In genomic region chr2:160425394-160425793, GRCh38 we compare ENCODE assay signal across 14 cellular contexts.
DNase-seq lines count a peak whose midpoint lies in the region; ATAC-seq and TF ChIP-seq lines count a peak whose summit lies in the region.
"Had no signal": no experiment of that assay in that cellular context is flagged by ENCODE, and none has a peak within 500 bp of the region (broad histone marks: within the 10 kb centered on the region; RNA-seq: fewer than 3 reads in every experiment).

No MANE protein-coding gene starts in this region.

- peaks cover 13% of the 10 kb centered on the region for H3K9me3 Mint-ChIP-seq in T-helper 2 cell treated with Interferon-gamma antibody and Interleukin-4, amounts not matched to agents 5 μg/mL and 100 μg/mL, for 36 hours

- no peaks in the 10 kb centered on the region for H3K27me3 Mint-ChIP-seq in T-helper 2 cell treated with Interferon-gamma antibody and Interleukin-4, amounts not matched to agents 5 μg/mL and 100 μg/mL, for 36 hours (ENCODE audit: low read depth)

- ATAC-seq in gastroesophageal sphincter (no peak), psoas muscle (peak; percentile 52 to 69 (median 61)), HG02642 (IDR thresholded peaks at IDR 0.05; ENCODE audit: poor library complexity, unreplicated experiment) (no peak)

- peaks cover 4 to 67% (median 12%) of the 10 kb centered on the region in 3 donors for H3K4me1 ChIP-seq in gastroesophageal sphincter
- peaks cover 38% of the 10 kb centered on the region for H3K4me1 ChIP-seq in psoas muscle
- H3K4me1 ChIP-seq: Caco-2 had no signal

- no peak overlapping the region for H3K27ac Mint-ChIP-seq in T-helper 2 cell treated with Interferon-gamma antibody and Interleukin-4, amounts not matched to agents 5 μg/mL and 100 μg/mL, for 36 hours
- H3K27ac Mint-ChIP-seq: nephron progenitor cell had no signal

- H3K9me3 ChIP-seq in MG63 (no peaks in the 10 kb centered on the region), gastroesophageal sphincter (peaks cover 0 to 5% (median 0%) of the 10 kb centered on the region in 3 donors), psoas muscle (peaks cover 5% of the 10 kb centered on the region)
- H3K9me3 ChIP-seq: Caco-2 had no signal

- intact Hi-C loops in psoas muscle (cut with DNase I) = loop anchor here in 1 of 2 donors (10.0 kb wide), 1 partner anchor 549 kb away; no protein-coding TSS in a partner anchor

- peaks cover 38% of the 10 kb centered on the region for H3K36me3 Mint-ChIP-seq in T-helper 2 cell treated with Interferon-gamma antibody and Interleukin-4, amounts not matched to agents 5 μg/mL and 100 μg/mL, for 36 hours (ENCODE audit: low read depth)

- TF ChIP-seq EP300 in gastroesophageal sphincter (IDR thresholded peaks at IDR 0.05) = no peak

- H3K4me3 Mint-ChIP-seq in T-helper 2 cell treated with Interferon-gamma antibody and Interleukin-4, amounts not matched to agents 5 μg/mL and 100 μg/mL, for 36 hours = no peak overlapping the region
- H3K4me3 Mint-ChIP-seq: nephron progenitor cell had no signal

- no peak for TF ChIP-seq POLR2A in gastroesophageal sphincter (IDR thresholded peaks at IDR 0.05)

- peaks cover 5% of the 10 kb centered on the region for H3K36me3 ChIP-seq in MG63
- peaks cover 0 to 6% of the 10 kb centered on the region in 2 donors for H3K36me3 ChIP-seq in gastroesophageal sphincter
- no peaks in the 10 kb centered on the region for H3K36me3 ChIP-seq in psoas muscle (ENCODE audit: insufficient read depth in 1 of 2, low read depth in 1 of 2)

- peaks cover 61% of the 10 kb centered on the region for H3K4me1 Mint-ChIP-seq in T-helper 2 cell treated with Interferon-gamma antibody and Interleukin-4, amounts not matched to agents 5 μg/mL and 100 μg/mL, for 36 hours (ENCODE audit: low read depth)

- 21 to 50% methylated on average over 2 of the region's 2 CpGs for WGBS in gastroesophageal sphincter (ENCODE audit: low coverage in 1 of 2), 2 donors
- 45 to 66% (median 62%) methylated on average over 2 of the region's 2 CpGs for WGBS in psoas muscle, 3 donors

- H3K4me3 ChIP-seq in MG63 (no peak overlapping the region), gastroesophageal sphincter (no peak overlapping the region), psoas muscle (no peak overlapping the region)

- TF ChIP-seq CTCF in gastroesophageal sphincter (IDR thresholded peaks at IDR 0.05) (no peak), psoas muscle (IDR thresholded peaks at IDR 0.05) (no peak)

- no peaks in the 10 kb centered on the region for H3K27me3 ChIP-seq in MG63
- no peaks in the 10 kb centered on the region for H3K27me3 ChIP-seq in gastroesophageal sphincter
- no peaks in the 10 kb centered on the region for H3K27me3 ChIP-seq in psoas muscle (ENCODE audit: insufficient read depth in 3 of 3, low read length in 2 of 3)

- DNase-seq in EH (ENCODE audit: low read depth) (peak; percentile 62), MG63 (peak; percentile 13), psoas muscle (no peak), Kasumi-1 (lab: John Stamatoyannopoulos, UW) (no peak)
- no peak for DNase-seq in T-helper 2 cell treated with Interferon-gamma antibody and Interleukin-4, amounts not matched to agents 5 μg/mL and 100 μg/mL, for 36 hours (ENCODE audit: low spot score)
- DNase-seq: activated CD4-positive, CD25-positive, alpha-beta regulatory T cell; activated effector memory CD4-positive, alpha-beta T cell treated with anti-CD3 and anti-CD28 coated beads, Interleukin-2, amount 50 U/mL, for 16 hours; Caco-2; NCI-H1048; NCI-H446; nephron progenitor cell; stimulated activated naive CD4-positive, alpha-beta T cell treated with Interleukin-2 at 50 U/mL for 16 hours had no signal

- H3K27ac ChIP-seq in gastroesophageal sphincter (peak overlapping the region; percentile 5 to 55 (median 30)), psoas muscle (peak overlapping the region; percentile 52)

Comparison
In these comparisons a context has a peak if more than half of its experiments do, and no peak if none do; other contexts are left out.
1. DNase-seq: peak in EH (single experiment) and MG63 (single experiment); none in psoas muscle (0 of 2), T-helper 2 cell treated with Interferon-gamma antibody and Interleukin-4, amounts not matched to agents 5 μg/mL and 100 μg/mL, for 36 hours (single experiment) and Kasumi-1 (0 of 2).
2. ATAC-seq: peak in psoas muscle (4 of 4); none in gastroesophageal sphincter (single experiment) and HG02642 (single experiment).